19 cellular contexts compared by ENCODE assay signal in genomic region chr14:96799489-96800056, GRCh38. TPM values are rescaled to one million over a fixed set of nuclear protein-coding genes. Genes with fewer than 3 reads are reported as not detected.
DNase-seq lines count a peak whose midpoint lies in the region; ATAC-seq, FAIRE-seq and TF ChIP-seq lines count a peak whose summit lies in the region.
"Had no signal": no experiment of that assay in that cellular context is flagged by ENCODE, and none has a peak within 500 bp of the region (broad histone marks: within the 10 kb centered on the region; RNA-seq: fewer than 3 reads in every experiment).

No MANE protein-coding gene starts in this region.

- H3K4me2 ChIP-seq in HepG2 (ENCODE audit: low read depth, low read length): peak overlapping the region; percentile 64
- H3K4me2 ChIP-seq in K562 (ENCODE audit: insufficient read depth, low read length): peak overlapping the region; percentile 47

- in situ Hi-C loops in HepG2 (cut with HindIII; ENCODE audit: extremely low pct_ligation_motif_present, low pct_unique_long_range_greater_than_20kb) (no loop called here), K562 (cut with MboI) (no loop called here)

- no peak for TF ChIP-seq CTCF in HepG2 (CRISPR knock-in tag; IDR thresholded peaks at IDR 0.05)
- no peak for TF ChIP-seq CTCF in right lobe of liver (IDR thresholded peaks at IDR 0.05)
- no peak for TF ChIP-seq CTCF in K562 (IDR thresholded peaks at IDR 0.05 in 2 of 3, conservative IDR thresholded peaks at IDR 0.05 in 1 of 3; ENCODE audit: insufficient read depth in 2 of 3, low read depth in 1 of 3, low read length in 3 of 3)
- TF ChIP-seq CTCF in type B pancreatic cell (conservative IDR thresholded peaks at IDR 0.05): no peak

- intact Hi-C loops in HepG2 (cut with micrococcal nuclease; ENCODE audit: unreplicated experiment) (no loop called here), right lobe of liver (cut with DNase I) (no loop called here), K562 (cut with micrococcal nuclease) (no loop called here)

- H3K4me1 ChIP-seq in HepG2 (ENCODE audit: insufficient read depth, low read length) (peaks cover 34% of the 10 kb centered on the region), right lobe of liver (peaks cover 0 to 7% (median 0%) of the 10 kb centered on the region in 4 donors), K562 (replicated peaks in 1 of 2; ENCODE audit: control insufficient read depth in 2 of 2, insufficient read depth in 2 of 2, low read length in 2 of 2) (peaks cover 17 to 38% of the 10 kb centered on the region in 2 experiments)

- H3K4me1 Mint-ChIP-seq in type B pancreatic cell (ENCODE audit: unreplicated experiment): peaks cover 12% of the 10 kb centered on the region

- no peak for TF ChIP-seq EP300 in HepG2 (IDR thresholded peaks at IDR 0.05; ENCODE audit: low read depth in 2 of 2, low read length in 2 of 2)
- TF ChIP-seq EP300 in HepG2 (CRISPR knock-in tag; IDR thresholded peaks at IDR 0.05; ENCODE audit: borderline replicate concordance): no peak
- no peak for TF ChIP-seq EP300 in K562 (IDR thresholded peaks at IDR 0.05; ENCODE audit: low read length)

- no peak overlapping the region for H3K27ac Mint-ChIP-seq in type B pancreatic cell
- H3K27ac Mint-ChIP-seq: activated T-helper 17 cell treated with anti-CD3 and anti-CD28 coated beads, Interleukin-2, amount 50 U/mL, for 72 hours had no signal

- H3K9me3 ChIP-seq in HepG2 (ENCODE audit: low read length) (no peaks in the 10 kb centered on the region), right lobe of liver (no peaks in the 10 kb centered on the region), K562 (replicated peaks; ENCODE audit: control insufficient read depth, insufficient read depth, low read depth, low read length) (no peaks in the 10 kb centered on the region)
- H3K9me3 ChIP-seq: gastroesophageal sphincter had no signal

- H3K36me3 ChIP-seq in HepG2 (replicated peaks in 1 of 2; ENCODE audit: control insufficient read depth in 1 of 2, insufficient read depth in 2 of 2, low read length in 2 of 2) (no peaks in the 10 kb centered on the region), right lobe of liver (no peaks in the 10 kb centered on the region), K562 (ENCODE audit: control insufficient read depth, insufficient read depth, low read length) (no peaks in the 10 kb centered on the region)
- H3K36me3 ChIP-seq: gastroesophageal sphincter had no signal

- 59% methylated on average over 7 of the region's 7 CpGs for WGBS in HepG2 (ENCODE audit: low lambda C conversion rate)
- 84% methylated on average over 7 of the region's 7 CpGs for whole genome bisulfite sequencing in right lobe of liver (ENCODE audit: insufficient coverage, low coverage, low lambda C conversion rate, missing lambda C conversion rate)
- WGBS in K562 (ENCODE audit: insufficient coverage, low coverage, missing lambda C conversion rate): 55% methylated on average over 7 of the region's 7 CpGs

- H3K79me2 ChIP-seq in HepG2 (ENCODE audit: insufficient read depth, low read length): peaks cover 64% of the 10 kb centered on the region
- H3K79me2 ChIP-seq in K562 (ENCODE audit: control insufficient read depth, insufficient read depth, low read length): peaks cover 74% of the 10 kb centered on the region

- H3K27ac ChIP-seq in HepG2 (ENCODE audit: extremely low read length, insufficient read depth, low read length) (no peak overlapping the region), right lobe of liver (no peak overlapping the region), K562 (ENCODE audit: extremely low read depth, low read depth, low read length) (no peak overlapping the region)
- H3K27ac ChIP-seq: gastroesophageal sphincter, VCaP had no signal

- DNase-seq in HepG2 (ENCODE audit: low spot score) (peak; percentile 27), right lobe of liver (no peak), NCI-H526 treated with DMSO at 0.1 percent for 48 hours (lab: John Stamatoyannopoulos, UW) (peak; percentile 61), K562 (ENCODE audit: extremely low read depth in 1 of 4, low spot score in 3 of 4) (no peak), type B pancreatic cell (ENCODE audit: extremely low spot score, unreplicated experiment) (no peak), NCI-H2029 (lab: John Stamatoyannopoulos, UW) (no peak), dedifferentiated amniotic fluid mesenchymal stem cell (ENCODE audit: extremely low spot score) (no peak)
- DNase-seq: amniotic stem cell; Calu3; caudate nucleus; midbrain; NCI-H1092; stimulated activated CD4-positive, alpha-beta T cell treated with anti-CD3 and anti-CD28 coated beads, Interleukin-2, amount 100 ng/mL, for 24 hours had no signal

- H2AFZ ChIP-seq in HepG2 (ENCODE audit: low read length) (no peak overlapping the region), K562 (ENCODE audit: low read depth, low read length) (no peak overlapping the region)

- FAIRE-seq in HepG2 (lab: Jason Lieb, UNC) (no peak), K562 (lab: Jason Lieb, UNC) (no peak)

- H3K9ac ChIP-seq in HepG2 (ENCODE audit: insufficient read depth, low read depth, low read length) (peak overlapping the region; percentile 46), K562 (ENCODE audit: insufficient read depth in 1 of 2, low read depth in 2 of 2, low read length in 2 of 2) (peak overlapping the region in 1 of 2 experiments; percentile 30; a peak in 1 of 4 replicates)

- BruUV-seq in HepG2 (replicated peaks; lab: Mats Ljungman, UMichigan): no TSS peak
- no TSS peak for BruUV-seq in K562 (replicated peaks; lab: Mats Ljungman, UMichigan)

- TF ChIP-seq POLR2A in HepG2 (IDR thresholded peaks at IDR 0.05; ENCODE audit: insufficient read depth in 1 of 2, low read depth in 2 of 2, low read length in 2 of 2) (no peak), right lobe of liver (IDR thresholded peaks at IDR 0.05) (no peak), K562 (conservative IDR thresholded peaks at IDR 0.05) (no peak), GM18505 (IDR thresholded peaks at IDR 0.05; ENCODE audit: borderline replicate concordance, extremely low read depth, insufficient read depth, insufficient read length) (no peak)

- H3K36me3 Mint-ChIP-seq in type B pancreatic cell: no peaks in the 10 kb centered on the region

- H4K20me1 ChIP-seq in HepG2 (ENCODE audit: insufficient read depth, low read length) (no peaks in the 10 kb centered on the region), K562 (replicated peaks; ENCODE audit: control insufficient read depth, insufficient read depth, low read length) (peaks cover 32% of the 10 kb centered on the region)

- H3K9me1 ChIP-seq in K562 (ENCODE audit: control insufficient read depth, insufficient read depth, low read length): no peaks in the 10 kb centered on the region

- ATAC-seq in HepG2 (no peak), right lobe of liver (no peak), K562 (no peak), GM18505 (IDR thresholded peaks at IDR 0.05; ENCODE audit: unreplicated experiment) (no peak)
- ATAC-seq: activated T-helper 17 cell treated with anti-CD3 and anti-CD28 coated beads, Interleukin-2, amount 50 U/mL, for 72 hours; esophagus mucosa; gastroesophageal sphincter; sciatic nerve had no signal

- no peak for TF ChIP-seq RAD21 in HepG2 (CRISPR knock-in tag; IDR thresholded peaks at IDR 0.05)
- no peak for TF ChIP-seq RAD21 in K562 (CRISPR knock-in tag; conservative IDR thresholded peaks at IDR 0.05 in 1 of 2, IDR thresholded peaks at IDR 0.05 in 1 of 2)

- no peaks in the 10 kb centered on the region for H3K9me3 Mint-ChIP-seq in type B pancreatic cell
- H3K9me3 Mint-ChIP-seq: activated T-helper 17 cell treated with anti-CD3 and anti-CD28 coated beads, Interleukin-2, amount 50 U/mL, for 72 hours had no signal

- H3K4me3 ChIP-seq in HepG2 (replicated peaks in 1 of 3; ENCODE audit: insufficient read depth in 1 of 3, low read depth in 2 of 3, low read length in 3 of 3) (peak overlapping the region in 1 of 3 experiments; percentile 30; a peak in 3 of 6 replicates), right lobe of liver (no peak overlapping the region), K562 (no peak overlapping the region; the same call in 1 of the 2 replicates)
- H3K4me3 ChIP-seq: gastroesophageal sphincter had no signal

- no peaks in the 10 kb centered on the region; a peak in 1 of 5 replicates for H3K27me3 ChIP-seq in HepG2 (ENCODE audit: control insufficient read depth in 1 of 2, insufficient read depth in 2 of 2, low read length in 2 of 2)
- H3K27me3 ChIP-seq in right lobe of liver: no peaks in the 10 kb centered on the region
- no peaks in the 10 kb centered on the region for H3K27me3 ChIP-seq in K562 (ENCODE audit: control insufficient read depth in 2 of 2, insufficient read depth in 2 of 2, low read length in 2 of 2)
- H3K27me3 ChIP-seq: gastroesophageal sphincter had no signal

- peak overlapping the region; percentile 34 for H3K4me3 Mint-ChIP-seq in type B pancreatic cell

- POLR2A ChIA-PET in HepG2 (lab: Yijun Ruan, JAX): no interaction called here
- POLR2A ChIA-PET in K562 (lab: Yijun Ruan, JAX): no interaction called here

- no peaks in the 10 kb centered on the region for H3K27me3 Mint-ChIP-seq in type B pancreatic cell
- H3K27me3 Mint-ChIP-seq: activated T-helper 17 cell treated with anti-CD3 and anti-CD28 coated beads, Interleukin-2, amount 50 U/mL, for 72 hours had no signal

- CTCF ChIA-PET in HepG2 (lab: Yijun Ruan, JAX; ENCODE audit: low intra/inter-chr PET ratio, low total read pairs) (no interaction called here), K562 (lab: Yijun Ruan, JAX; ENCODE audit: low intra/inter-chr PET ratio) (no interaction called here)

RNA-seq across cellular contexts. Expression of gene VRK1, which starts 2.4 kb away (rescaled TPM):
- total RNA-seq in HepG2 (2016; rRNA removed; fragmentation: Illumina TruSeq; extraction: Trizol) (51.3 and 60.9 TPM in 2 replicates), right lobe of liver (1 to 10 TPM; 1.8 to 6.9 (median 3.8) TPM), K562 (2014; rRNA removed) (78.9 and 99.7 TPM in 2 replicates), K562 (2014; rRNA removed; fragmentation: Illumina TruSeq; extraction: Trizol) (144 and 166 TPM in 2 replicates), K562 (2015; rRNA removed; fragmentation: Illumina TruSeq; extraction: Trizol) (109 and 116 TPM in 2 replicates), K562 (2021) (83.6 and 84.0 TPM in 2 replicates), type B pancreatic cell (ENCODE audit: low replicate concordance) (18.5 and 36.9 TPM in 2 replicates)
- 159 and 190 TPM in 2 replicates for total RNA-seq in HepG2 (2016; cell fraction: cytosol; rRNA removed; fragmentation: Illumina TruSeq; extraction: Trizol; ENCODE audit: low read depth)
- 58.7 and 61.0 TPM in 2 replicates for total RNA-seq in HepG2 (2016; cell fraction: insoluble cytoplasmic fraction; rRNA removed; fragmentation: Illumina TruSeq; extraction: Trizol)
- total RNA-seq in HepG2 (2016; cell fraction: membrane; rRNA removed; fragmentation: Illumina TruSeq; extraction: Trizol): 78.3 and 96.8 TPM in 2 replicates
- 51.3 and 54.6 TPM in 2 replicates for total RNA-seq in HepG2 (2016; cell fraction: nucleus; rRNA removed; fragmentation: Illumina TruSeq; extraction: Trizol)
- polyA plus RNA-seq in HepG2 (2011; rRNA removed) (3.3 and 7.9 TPM in 2 replicates), K562 (2011; rRNA removed) (63.0 and 93.8 TPM in 2 replicates), K562 (2014; fragmentation: Illumina TruSeq; extraction: Trizol) (91.4 and 106 TPM in 2 replicates), K562 (2014; fragmentation: Nextera tagmentation; extraction: Ambion mirVana) (100 to 1,000 TPM; 177 TPM), K562 (2014; rRNA removed) (98.5 and 119 TPM in 2 replicates)
- 3.5 and 3.7 TPM in 2 replicates for polyA plus RNA-seq in HepG2 (2011; cell fraction: cytosol; rRNA removed)
- polyA plus RNA-seq in HepG2 (2011; cell fraction: nucleus; rRNA removed): 2.5 and 4.9 TPM in 2 replicates
- polyA plus RNA-seq in HepG2 (2012): 6.0 and 14.0 TPM in 2 replicates
- 3.9 and 4.2 TPM in 2 replicates for polyA plus RNA-seq in HepG2 (2016; cell fraction: cytosol; fragmentation: Illumina TruSeq; extraction: Trizol; ENCODE audit: low read depth)
- polyA plus RNA-seq in HepG2 (2016; cell fraction: insoluble cytoplasmic fraction; fragmentation: Illumina TruSeq; extraction: Trizol; ENCODE audit: low read depth): 50.3 and 57.0 TPM in 2 replicates
- polyA plus RNA-seq in HepG2 (2016; cell fraction: membrane; fragmentation: Illumina TruSeq; extraction: Trizol; ENCODE audit: low read depth): 4.0 and 6.2 TPM in 2 replicates
- 26.4 and 41.3 TPM in 2 replicates for polyA plus RNA-seq in HepG2 (2016; cell fraction: nucleus; fragmentation: Illumina TruSeq; extraction: Trizol; ENCODE audit: insufficient read depth, low read depth)
- 4.6 and 22.0 TPM in 2 replicates for polyA minus RNA-seq in HepG2 (2011; rRNA and poly(A)+ RNA removed; ENCODE audit: low replicate concordance)
- polyA minus RNA-seq in HepG2 (2011; cell fraction: cytosol; rRNA and poly(A)+ RNA removed): 11.9 and 12.9 TPM in 2 replicates
- 30.6 TPM in 2 replicates for polyA minus RNA-seq in HepG2 (2011; cell fraction: nucleus; rRNA and poly(A)+ RNA removed)
- 26.3 and 101 TPM in 2 replicates for total RNA-seq in K562 (2011; cell fraction: chromatin; rRNA removed; ENCODE audit: low replicate concordance)
- total RNA-seq in K562 (2011; cell fraction: nucleolus; rRNA removed): 11.8 and 19.5 TPM in 2 replicates
- total RNA-seq in K562 (2011; cell fraction: nucleoplasm; rRNA removed): 31.3 and 31.5 TPM in 2 replicates
- polyA plus RNA-seq in K562 (2011; cell fraction: cytosol; rRNA removed): 14.3 and 34.5 TPM in 2 replicates
- polyA plus RNA-seq in K562 (2011; cell fraction: nucleus; rRNA removed): 19.3 and 28.7 TPM in 2 replicates
- polyA plus RNA-seq in K562 (2012): 68.0 and 79.5 TPM in 2 replicates
- 128 and 131 TPM in 2 replicates for polyA minus RNA-seq in K562 (2011; rRNA and poly(A)+ RNA removed)
- polyA minus RNA-seq in K562 (2011; cell fraction: cytosol; rRNA and poly(A)+ RNA removed): 38.6 and 42.2 TPM in 2 replicates
- polyA minus RNA-seq in K562 (2011; cell fraction: nucleus; rRNA and poly(A)+ RNA removed): 47.5 and 94.1 TPM in 2 replicates

Comparison
In these comparisons a context has a peak if more than half of its experiments do, and no peak if none do; other contexts are left out.
1. DNase-seq: peak in HepG2 (single experiment) and NCI-H526 treated with DMSO at 0.1 percent for 48 hours (single experiment); none in right lobe of liver (0 of 3), K562 (0 of 4), type B pancreatic cell (single experiment), NCI-H2029 (single experiment) and dedifferentiated amniotic fluid mesenchymal stem cell (single experiment).
2. Of the 241 proteins assayed by ChIP-seq in both HepG2 and K562: peak only in HepG2: BHLHE40, FOXA3 and NCOR1; only in K562: none; in both: none; in neither: 236; mixed calls (peak in some experiments, not most) for 2.